8 cellular contexts compared by ENCODE assay signal in genomic region chr14:23555882-23556699, GRCh38.
DNase-seq lines count a peak whose midpoint lies in the region; ATAC-seq and TF ChIP-seq lines count a peak whose summit lies in the region.

THTPA (plus strand) TSS chr14:23556271; CDS start chr14:23556758, 487 bp downstream.

- DNase-seq in AG09319 (ENCODE audit: extremely low read depth, low read depth) (peak; percentile 53), NCI-H446 treated with DMSO at 0.1 percent for 48 hours (lab: John Stamatoyannopoulos, UW) (peak; percentile 81), kidney glomerular epithelial cell (lab: John Stamatoyannopoulos, UW) (peak; percentile 89)
- DNase-seq in central memory CD8-positive, alpha-beta T cell (ENCODE audit: low spot score in 2 of 2): peak; percentile 83 to 88
- peak; percentile 89 for DNase-seq in stimulated activated CD4-positive, alpha-beta T cell treated with anti-CD3 and anti-CD28 coated beads, Interleukin-15, amount 100 ng/mL, for 48 hours (ENCODE audit: low read depth in 2 of 2)

- H3K27me3 Mint-ChIP-seq in central memory CD8-positive, alpha-beta T cell: no peaks in the 10 kb centered on the region

- H3K27ac Mint-ChIP-seq in central memory CD8-positive, alpha-beta T cell (ENCODE audit: low read depth): peak within 1 kb of the TSS; percentile 91

- peaks cover 41% of the 10 kb centered on the region for H3K4me1 Mint-ChIP-seq in central memory CD8-positive, alpha-beta T cell

- H3K9me3 Mint-ChIP-seq in central memory CD8-positive, alpha-beta T cell: no peaks in the 10 kb centered on the region

- peaks cover 14% of the 10 kb centered on the region for H3K36me3 Mint-ChIP-seq in central memory CD8-positive, alpha-beta T cell (ENCODE audit: insufficient read depth)

- ATAC-seq in GM19035 (IDR thresholded peaks at IDR 0.05; ENCODE audit: unreplicated experiment) (peak; percentile 83), HG03342 (IDR thresholded peaks at IDR 0.05; ENCODE audit: unreplicated experiment) (peak; percentile 88)
- ATAC-seq in activated CD4-positive, CD25-positive, alpha-beta regulatory T cell treated with anti-CD3 and anti-CD28 coated beads, Interleukin-2, amount 50 U/mL, for 24 hours: peak; percentile 81 to 84
- ATAC-seq in central memory CD8-positive, alpha-beta T cell (replicated peaks; ENCODE audit: extremely low read depth, poor library complexity, severe bottlenecking): peak; percentile 88

- no peak for TF ChIP-seq CTCF in AG09319 (IDR thresholded peaks at IDR 0.05; ENCODE audit: low read depth, low read length)

- H3K4me3 Mint-ChIP-seq in central memory CD8-positive, alpha-beta T cell: peak within 1 kb of the TSS; percentile 89

Comparison
In these comparisons a context has a peak if more than half of its experiments do, and no peak if none do; other contexts are left out.
1. Peak in every context shown above with its lines: DNase-seq and ATAC-seq.